ENCODE assay signal across 1 cellular context in the genomic region with DNA sequence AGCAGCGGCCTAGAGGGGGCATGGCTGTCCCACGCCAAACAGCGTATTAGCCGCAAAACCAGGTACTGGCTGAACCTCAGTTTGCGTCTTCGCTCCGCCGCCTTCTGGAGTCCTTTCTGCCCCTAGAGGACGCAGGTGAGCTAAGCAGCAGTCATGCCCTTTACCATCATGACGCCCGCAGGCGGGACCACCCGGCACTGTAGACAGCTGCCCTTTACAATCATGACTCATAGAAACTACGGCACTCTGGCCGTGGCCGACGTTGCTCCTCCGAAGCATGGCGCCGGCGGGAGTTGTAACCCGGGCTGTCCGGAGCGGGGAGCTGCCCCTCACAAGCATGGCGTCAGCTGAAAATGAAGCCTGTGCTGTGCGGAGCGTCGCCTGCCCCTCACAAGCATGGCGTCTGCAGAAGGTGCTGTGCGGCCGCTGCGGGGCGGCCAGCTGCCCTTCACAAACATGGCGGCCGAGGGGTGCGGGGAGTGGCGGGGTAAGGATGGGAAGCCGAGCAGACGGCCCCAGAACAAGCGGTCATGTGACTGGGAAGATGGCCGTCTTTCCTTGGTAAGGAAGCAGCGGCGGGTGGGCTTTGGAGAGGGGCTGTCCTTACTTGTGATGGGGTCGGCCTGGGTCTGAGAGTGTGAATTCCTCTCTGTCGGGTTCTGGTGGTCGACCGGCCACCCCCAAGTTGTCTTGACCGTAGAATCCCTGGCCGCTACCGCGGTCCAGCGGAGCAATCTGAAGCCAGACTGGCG.
A peak's percentile ranks its signal among the peaks of the same experiment; 100 is the strongest.
TF ChIP-seq lines count a peak whose summit lies in the region.

TSS of gene VPS35L (plus strand) at position 518 of the 752 bp plus-strand sequence. CDS start at position 545, 27 bp downstream.

TF ChIP-seq in WTC11, 78 proteins besides CTCF, POLR2A, EP300 and RAD21 (continued from another document and continues in another):
- TF ChIP-seq CDX4 (CRISPR knock-in tag; IDR thresholded peaks at IDR 0.05; ENCODE audit: borderline replicate concordance): no peak
- TF ChIP-seq NR2C2 (CRISPR knock-in tag; IDR thresholded peaks at IDR 0.05): peak; percentile 24; the same call in 1 of the 2 replicates
- no peak for TF ChIP-seq IRF2 (CRISPR knock-in tag; IDR thresholded peaks at IDR 0.05; ENCODE audit: borderline replicate concordance, low read depth)
- TF ChIP-seq ETV6 (CRISPR knock-in tag; IDR thresholded peaks at IDR 0.05): peak; percentile 45; the same call in 1 of the 2 replicates
- peak; percentile 31; the same call in 1 of the 2 replicates for TF ChIP-seq AFF4 (CRISPR knock-in tag; IDR thresholded peaks at IDR 0.05; ENCODE audit: borderline replicate concordance)
- no peak for TF ChIP-seq TEAD4 (CRISPR knock-in tag; IDR thresholded peaks at IDR 0.05)
- no peak for TF ChIP-seq CBFB (CRISPR knock-in tag; IDR thresholded peaks at IDR 0.05; ENCODE audit: low read depth)
- TF ChIP-seq ATF2 (CRISPR knock-in tag; IDR thresholded peaks at IDR 0.05; ENCODE audit: borderline replicate concordance, low read depth): no peak
- no peak for TF ChIP-seq GRHL2 (CRISPR knock-in tag; IDR thresholded peaks at IDR 0.05; ENCODE audit: insufficient replicate concordance, severe bottlenecking)
- no peak for TF ChIP-seq FOXJ3 (CRISPR knock-in tag; IDR thresholded peaks at IDR 0.05; ENCODE audit: borderline replicate concordance)
- peak; percentile 37; the same call in 1 of the 2 replicates for TF ChIP-seq ZNF281 (CRISPR knock-in tag; IDR thresholded peaks at IDR 0.05)
- TF ChIP-seq, protein P1, sequence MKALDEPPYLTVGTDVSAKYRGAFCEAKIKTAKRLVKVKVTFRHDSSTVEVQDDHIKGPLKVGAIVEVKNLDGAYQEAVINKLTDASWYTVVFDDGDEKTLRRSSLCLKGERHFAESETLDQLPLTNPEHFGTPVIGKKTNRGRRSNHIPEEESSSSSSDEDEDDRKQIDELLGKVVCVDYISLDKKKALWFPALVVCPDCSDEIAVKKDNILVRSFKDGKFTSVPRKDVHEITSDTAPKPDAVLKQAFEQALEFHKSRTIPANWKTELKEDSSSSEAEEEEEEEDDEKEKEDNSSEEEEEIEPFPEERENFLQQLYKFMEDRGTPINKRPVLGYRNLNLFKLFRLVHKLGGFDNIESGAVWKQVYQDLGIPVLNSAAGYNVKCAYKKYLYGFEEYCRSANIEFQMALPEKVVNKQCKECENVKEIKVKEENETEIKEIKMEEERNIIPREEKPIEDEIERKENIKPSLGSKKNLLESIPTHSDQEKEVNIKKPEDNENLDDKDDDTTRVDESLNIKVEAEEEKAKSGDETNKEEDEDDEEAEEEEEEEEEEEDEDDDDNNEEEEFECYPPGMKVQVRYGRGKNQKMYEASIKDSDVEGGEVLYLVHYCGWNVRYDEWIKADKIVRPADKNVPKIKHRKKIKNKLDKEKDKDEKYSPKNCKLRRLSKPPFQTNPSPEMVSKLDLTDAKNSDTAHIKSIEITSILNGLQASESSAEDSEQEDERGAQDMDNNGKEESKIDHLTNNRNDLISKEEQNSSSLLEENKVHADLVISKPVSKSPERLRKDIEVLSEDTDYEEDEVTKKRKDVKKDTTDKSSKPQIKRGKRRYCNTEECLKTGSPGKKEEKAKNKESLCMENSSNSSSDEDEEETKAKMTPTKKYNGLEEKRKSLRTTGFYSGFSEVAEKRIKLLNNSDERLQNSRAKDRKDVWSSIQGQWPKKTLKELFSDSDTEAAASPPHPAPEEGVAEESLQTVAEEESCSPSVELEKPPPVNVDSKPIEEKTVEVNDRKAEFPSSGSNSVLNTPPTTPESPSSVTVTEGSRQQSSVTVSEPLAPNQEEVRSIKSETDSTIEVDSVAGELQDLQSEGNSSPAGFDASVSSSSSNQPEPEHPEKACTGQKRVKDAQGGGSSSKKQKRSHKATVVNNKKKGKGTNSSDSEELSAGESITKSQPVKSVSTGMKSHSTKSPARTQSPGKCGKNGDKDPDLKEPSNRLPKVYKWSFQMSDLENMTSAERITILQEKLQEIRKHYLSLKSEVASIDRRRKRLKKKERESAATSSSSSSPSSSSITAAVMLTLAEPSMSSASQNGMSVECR (CRISPR knock-in tag; IDR thresholded peaks at IDR 0.05; ENCODE audit: borderline replicate concordance): no peak
- peak; percentile 72; the same call in 1 of the 2 replicates for TF ChIP-seq NFE2L1 (CRISPR knock-in tag; IDR thresholded peaks at IDR 0.05)
- TF ChIP-seq MYBL2 (CRISPR knock-in tag; IDR thresholded peaks at IDR 0.05): peak; percentile 57; the same call in 1 of the 2 replicates
- TF ChIP-seq CREB1 (CRISPR knock-in tag; IDR thresholded peaks at IDR 0.05): no peak
- peak; percentile 53 for TF ChIP-seq FOXK1 (CRISPR knock-in tag; IDR thresholded peaks at IDR 0.05)
- TF ChIP-seq ZNF138 (CRISPR knock-in tag; conservative IDR thresholded peaks at IDR 0.05): 0 out of 2 replicates have a peak, but pooled peaks have one; percentile 53
- TF ChIP-seq, protein P2, sequence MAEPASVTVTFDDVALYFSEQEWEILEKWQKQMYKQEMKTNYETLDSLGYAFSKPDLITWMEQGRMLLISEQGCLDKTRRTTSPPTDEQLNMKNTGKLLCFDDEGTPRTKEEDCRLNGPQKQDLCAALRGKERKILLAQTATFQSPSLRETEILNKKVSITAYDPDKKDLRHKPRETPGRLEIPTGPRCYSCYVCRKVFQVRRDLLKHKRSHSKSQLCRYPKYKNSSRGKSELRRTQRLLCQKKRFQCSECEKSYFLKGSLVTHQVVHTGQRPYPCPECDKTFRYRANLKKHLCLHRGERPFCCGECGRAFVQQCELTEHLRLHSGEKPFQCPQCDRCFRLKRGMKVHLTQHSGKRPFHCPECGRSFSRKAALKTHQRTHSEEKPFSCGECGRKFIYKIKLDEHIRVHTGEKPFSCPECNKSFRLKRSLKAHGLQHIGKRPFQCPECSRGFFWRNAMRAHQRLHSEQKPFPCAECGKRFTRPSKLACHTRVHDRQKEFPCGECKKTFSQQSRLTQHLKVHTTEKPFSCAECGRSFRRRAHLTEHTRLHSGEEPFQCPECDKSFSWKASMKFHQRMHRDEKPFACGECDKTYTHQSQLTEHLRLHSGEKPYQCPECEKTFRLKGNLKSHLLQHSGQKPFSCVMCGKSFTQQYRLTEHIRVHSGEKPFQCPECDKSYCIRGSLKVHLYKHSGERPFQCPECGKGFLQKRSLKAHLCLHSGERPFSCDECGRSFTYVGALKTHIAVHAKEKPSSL (CRISPR knock-in tag; conservative IDR thresholded peaks at IDR 0.05): no peak
- no peak for TF ChIP-seq RORB (CRISPR knock-in tag; IDR thresholded peaks at IDR 0.05)
- TF ChIP-seq, protein P3, sequence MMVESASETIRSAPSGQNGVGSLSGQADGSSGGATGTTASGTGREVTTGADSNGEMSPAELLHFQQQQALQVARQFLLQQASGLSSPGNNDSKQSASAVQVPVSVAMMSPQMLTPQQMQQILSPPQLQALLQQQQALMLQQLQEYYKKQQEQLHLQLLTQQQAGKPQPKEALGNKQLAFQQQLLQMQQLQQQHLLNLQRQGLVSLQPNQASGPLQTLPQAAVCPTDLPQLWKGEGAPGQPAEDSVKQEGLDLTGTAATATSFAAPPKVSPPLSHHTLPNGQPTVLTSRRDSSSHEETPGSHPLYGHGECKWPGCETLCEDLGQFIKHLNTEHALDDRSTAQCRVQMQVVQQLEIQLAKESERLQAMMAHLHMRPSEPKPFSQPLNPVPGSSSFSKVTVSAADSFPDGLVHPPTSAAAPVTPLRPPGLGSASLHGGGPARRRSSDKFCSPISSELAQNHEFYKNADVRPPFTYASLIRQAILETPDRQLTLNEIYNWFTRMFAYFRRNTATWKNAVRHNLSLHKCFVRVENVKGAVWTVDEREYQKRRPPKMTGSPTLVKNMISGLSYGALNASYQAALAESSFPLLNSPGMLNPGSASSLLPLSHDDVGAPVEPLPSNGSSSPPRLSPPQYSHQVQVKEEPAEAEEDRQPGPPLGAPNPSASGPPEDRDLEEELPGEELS (CRISPR knock-in tag; IDR thresholded peaks at IDR 0.05): 0 out of 2 replicates have a peak, but pooled peaks have one; percentile 6
- TF ChIP-seq, protein P4, sequence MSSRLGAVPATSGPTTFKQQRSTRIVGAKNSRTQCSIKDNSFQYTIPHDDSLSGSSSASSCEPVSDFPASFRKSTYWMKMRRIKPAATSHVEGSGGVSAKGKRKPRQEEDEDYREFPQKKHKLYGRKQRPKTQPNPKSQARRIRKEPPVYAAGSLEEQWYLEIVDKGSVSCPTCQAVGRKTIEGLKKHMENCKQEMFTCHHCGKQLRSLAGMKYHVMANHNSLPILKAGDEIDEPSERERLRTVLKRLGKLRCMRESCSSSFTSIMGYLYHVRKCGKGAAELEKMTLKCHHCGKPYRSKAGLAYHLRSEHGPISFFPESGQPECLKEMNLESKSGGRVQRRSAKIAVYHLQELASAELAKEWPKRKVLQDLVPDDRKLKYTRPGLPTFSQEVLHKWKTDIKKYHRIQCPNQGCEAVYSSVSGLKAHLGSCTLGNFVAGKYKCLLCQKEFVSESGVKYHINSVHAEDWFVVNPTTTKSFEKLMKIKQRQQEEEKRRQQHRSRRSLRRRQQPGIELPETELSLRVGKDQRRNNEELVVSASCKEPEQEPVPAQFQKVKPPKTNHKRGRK (CRISPR knock-in tag; IDR thresholded peaks at IDR 0.05; ENCODE audit: borderline replicate concordance): no peak
- no peak; the same call in 1 of the 2 replicates for TF ChIP-seq CREM (CRISPR knock-in tag; IDR thresholded peaks at IDR 0.05)
- TF ChIP-seq KAT7 (CRISPR knock-in tag; IDR thresholded peaks at IDR 0.05; ENCODE audit: borderline replicate concordance): 0 out of 2 replicates have a peak, but pooled peaks have one; percentile 86
- no peak for TF ChIP-seq NR1H2 (CRISPR knock-in tag; IDR thresholded peaks at IDR 0.05)
- no peak for TF ChIP-seq ZNF416 (CRISPR knock-in tag; IDR thresholded peaks at IDR 0.05)
- TF ChIP-seq JUN (CRISPR knock-in tag; IDR thresholded peaks at IDR 0.05): no peak
- TF ChIP-seq, protein P5, sequence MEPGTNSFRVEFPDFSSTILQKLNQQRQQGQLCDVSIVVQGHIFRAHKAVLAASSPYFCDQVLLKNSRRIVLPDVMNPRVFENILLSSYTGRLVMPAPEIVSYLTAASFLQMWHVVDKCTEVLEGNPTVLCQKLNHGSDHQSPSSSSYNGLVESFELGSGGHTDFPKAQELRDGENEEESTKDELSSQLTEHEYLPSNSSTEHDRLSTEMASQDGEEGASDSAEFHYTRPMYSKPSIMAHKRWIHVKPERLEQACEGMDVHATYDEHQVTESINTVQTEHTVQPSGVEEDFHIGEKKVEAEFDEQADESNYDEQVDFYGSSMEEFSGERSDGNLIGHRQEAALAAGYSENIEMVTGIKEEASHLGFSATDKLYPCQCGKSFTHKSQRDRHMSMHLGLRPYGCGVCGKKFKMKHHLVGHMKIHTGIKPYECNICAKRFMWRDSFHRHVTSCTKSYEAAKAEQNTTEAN (CRISPR knock-in tag; IDR thresholded peaks at IDR 0.05): 0 out of 2 replicates have a peak, but pooled peaks have one; percentile 73
- no peak for TF ChIP-seq ZNF423 (CRISPR knock-in tag; IDR thresholded peaks at IDR 0.05)
